10 cellular contexts compared by ENCODE assay signal in the genomic region with DNA sequence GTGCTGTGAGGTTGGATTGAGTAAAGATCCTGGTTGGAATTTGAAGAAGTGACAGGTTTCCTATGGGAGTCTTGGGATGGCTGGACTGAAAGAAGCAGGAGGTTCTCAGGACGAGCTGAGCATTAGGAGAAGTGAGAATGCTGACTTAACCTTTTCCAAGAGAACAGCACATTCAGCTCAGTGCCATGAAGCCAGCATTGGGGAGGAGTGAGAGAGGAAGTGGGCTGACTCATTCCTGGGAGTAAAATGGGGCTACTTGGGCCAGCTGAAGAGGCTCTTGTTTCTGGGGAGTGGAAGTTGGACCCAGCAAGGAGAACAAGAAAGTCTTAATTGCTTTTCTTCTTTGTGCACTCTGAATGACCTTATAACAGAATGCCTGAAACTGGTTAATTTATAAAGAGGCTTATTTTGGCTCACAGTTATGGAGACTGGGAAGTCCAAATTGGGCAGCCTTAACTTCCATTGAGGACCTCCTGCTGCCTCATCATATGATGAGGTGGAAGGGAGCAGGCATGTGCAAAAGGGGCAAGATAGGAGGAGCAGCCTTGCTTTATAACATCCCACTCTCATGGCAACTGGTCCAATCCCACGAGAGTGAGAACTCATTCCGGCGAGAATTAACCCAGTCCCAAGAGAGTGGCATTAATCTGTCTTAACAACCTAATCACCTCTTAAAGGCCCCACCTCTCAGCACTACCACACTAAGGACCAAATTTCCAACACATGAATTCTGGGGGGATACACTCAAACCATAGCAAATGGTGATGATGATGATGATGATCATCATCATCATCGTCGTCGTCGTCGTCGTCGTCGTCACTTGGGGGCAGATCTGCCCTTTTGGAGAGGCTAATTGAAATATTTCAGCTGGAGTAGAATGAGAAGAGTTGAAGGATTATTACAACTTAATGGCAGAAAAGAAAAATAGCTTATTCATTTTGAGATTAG. TPM values are rescaled to one million over a fixed set of nuclear protein-coding genes. Genes with fewer than 3 reads are reported as not detected.
A peak's percentile ranks its signal among the peaks of the same experiment; 100 is the strongest.
DNase-seq lines count a peak whose midpoint lies in the region; ATAC-seq and TF ChIP-seq lines count a peak whose summit lies in the region.
"Had no signal": no experiment of that assay in that cellular context is flagged by ENCODE, and none has a peak within 500 bp of the region (broad histone marks: within the 10 kb centered on the region; RNA-seq: fewer than 3 reads in every experiment).

No MANE protein-coding gene starts in this region.

- H3K4me1 ChIP-seq in smooth muscle cell (ENCODE audit: low read depth) = no peaks in the 10 kb centered on the region
- H3K4me1 ChIP-seq: SJSA1 had no signal

- no peak for DNase-seq in activated CD4-positive, alpha-beta T cell treated with anti-CD3 and anti-CD28 coated beads, Interleukin-2, amount 10 ng/mL, durations not matched to agents 24 days and 14 days
- DNase-seq in activated CD4-positive, alpha-beta T cell treated with anti-CD3 and anti-CD28 coated beads for 4 hours = no peak
- DNase-seq in activated T-helper 1 cell treated with anti-CD3 and anti-CD28 coated beads, Interleukin-12 subunit alpha, Interleukin-12 subunit beta, Interleukin-2, Interleukin-4 antibody, amounts not matched to agents 30 ng/mL and 10 ng/mL and 1 ng/mL, durations not matched to agents 14 hours and 24 hours and 36 hours (ENCODE audit: low spot score) = no peak
- DNase-seq in glomerular visceral epithelial cell (ENCODE audit: extremely low spot score) (peak; percentile 10), smooth muscle cell (lab: John Stamatoyannopoulos, UW; ENCODE audit: unreplicated experiment) (no peak), WTC11 (ENCODE audit: low spot score) (no peak), posterior vena cava (ENCODE audit: low spot score) (no peak)

- H3K9me3 ChIP-seq in smooth muscle cell (replicated peaks; ENCODE audit: low read depth) = no peaks in the 10 kb centered on the region
- H3K9me3 ChIP-seq: SJSA1 had no signal

- no peak overlapping the region for H3K4me3 ChIP-seq in smooth muscle cell
- H3K4me3 ChIP-seq: SJSA1 had no signal

- H3K27me3 ChIP-seq in smooth muscle cell (ENCODE audit: low read depth) = no peaks in the 10 kb centered on the region
- H3K27me3 ChIP-seq: SJSA1 had no signal

- H3K9me3 Mint-ChIP-seq in activated CD4-positive, alpha-beta T cell treated with anti-CD3 and anti-CD28 coated beads, Interleukin-2, amount 10 ng/mL, durations not matched to agents 24 days and 14 days = no peaks in the 10 kb centered on the region
- H3K9me3 Mint-ChIP-seq in activated T-helper 1 cell treated with anti-CD3 and anti-CD28 coated beads, Interleukin-12 subunit alpha, Interleukin-12 subunit beta, Interleukin-2, Interleukin-4 antibody, amounts not matched to agents 30 ng/mL and 10 ng/mL and 1 ng/mL, durations not matched to agents 14 hours and 24 hours and 36 hours = no peaks in the 10 kb centered on the region
- H3K9me3 Mint-ChIP-seq in stimulated activated naive CD8-positive, alpha-beta T cell treated with anti-CD3 and anti-CD28 coated beads, Interleukin-15, Interleukin-2, amounts not matched to agents 100 ng/mL and 50 ng/mL, for 24 hours = no peaks in the 10 kb centered on the region
- no peaks in the 10 kb centered on the region for H3K9me3 Mint-ChIP-seq in WTC11
- H3K9me3 Mint-ChIP-seq: IgD-negative memory B cell had no signal

- intact Hi-C loops in activated CD4-positive, alpha-beta T cell treated with anti-CD3 and anti-CD28 coated beads, Interleukin-2, amount 10 ng/mL, durations not matched to agents 24 days and 14 days (cut with micrococcal nuclease) = no loop called here
- intact Hi-C loops in activated T-helper 1 cell treated with anti-CD3 and anti-CD28 coated beads, Interleukin-12 subunit alpha, Interleukin-12 subunit beta, Interleukin-2, Interleukin-4 antibody, amounts not matched to agents 30 ng/mL and 10 ng/mL and 1 ng/mL, durations not matched to agents 14 hours and 24 hours and 36 hours (cut with micrococcal nuclease) = no loop called here
- intact Hi-C loops in posterior vena cava (cut with DNase I) = no loop called here

- CTCF ChIA-PET in WTC11 (lab: Charles Lee) = interaction anchor here (1.3 kb wide), 1 partner anchor 45 kb away, joined by 3 read pairs; no protein-coding TSS in a partner anchor

- no peak for TF ChIP-seq CTCF in smooth muscle cell (IDR thresholded peaks at IDR 0.05; ENCODE audit: borderline replicate concordance, insufficient read depth, poor library complexity, severe bottlenecking)
- TF ChIP-seq CTCF in WTC11 (IDR thresholded peaks at IDR 0.05) = no peak

- peaks cover 72% of the 10 kb centered on the region for H3K36me3 Mint-ChIP-seq in activated CD4-positive, alpha-beta T cell treated with anti-CD3 and anti-CD28 coated beads, Interleukin-2, amount 10 ng/mL, durations not matched to agents 24 days and 14 days (ENCODE audit: low read depth)
- H3K36me3 Mint-ChIP-seq in activated T-helper 1 cell treated with anti-CD3 and anti-CD28 coated beads, Interleukin-12 subunit alpha, Interleukin-12 subunit beta, Interleukin-2, Interleukin-4 antibody, amounts not matched to agents 30 ng/mL and 10 ng/mL and 1 ng/mL, durations not matched to agents 14 hours and 24 hours and 36 hours (ENCODE audit: low read depth) = peaks cover 64% of the 10 kb centered on the region
- H3K36me3 Mint-ChIP-seq in stimulated activated naive CD8-positive, alpha-beta T cell treated with anti-CD3 and anti-CD28 coated beads, Interleukin-15, Interleukin-2, amounts not matched to agents 100 ng/mL and 50 ng/mL, for 24 hours (ENCODE audit: low read depth) = peaks cover 75% of the 10 kb centered on the region
- peaks cover 64% of the 10 kb centered on the region for H3K36me3 Mint-ChIP-seq in WTC11

- peaks cover 5% of the 10 kb centered on the region for H3K79me2 ChIP-seq in smooth muscle cell (ENCODE audit: low read depth)

- 86% methylated on average over 12 of the region's 12 CpGs for WGBS in smooth muscle cell (ENCODE audit: low lambda C conversion rate)

- POLR2A ChIA-PET in WTC11 (lab: Charles Lee) = no interaction called here

- no peaks in the 10 kb centered on the region for H3K27me3 Mint-ChIP-seq in activated CD4-positive, alpha-beta T cell treated with anti-CD3 and anti-CD28 coated beads, Interleukin-2, amount 10 ng/mL, durations not matched to agents 24 days and 14 days
- H3K27me3 Mint-ChIP-seq in activated T-helper 1 cell treated with anti-CD3 and anti-CD28 coated beads, Interleukin-12 subunit alpha, Interleukin-12 subunit beta, Interleukin-2, Interleukin-4 antibody, amounts not matched to agents 30 ng/mL and 10 ng/mL and 1 ng/mL, durations not matched to agents 14 hours and 24 hours and 36 hours (ENCODE audit: insufficient read depth) = no peaks in the 10 kb centered on the region
- H3K27me3 Mint-ChIP-seq in stimulated activated naive CD8-positive, alpha-beta T cell treated with anti-CD3 and anti-CD28 coated beads, Interleukin-15, Interleukin-2, amounts not matched to agents 100 ng/mL and 50 ng/mL, for 24 hours = no peaks in the 10 kb centered on the region
- no peaks in the 10 kb centered on the region for H3K27me3 Mint-ChIP-seq in WTC11 (ENCODE audit: low read depth)
- H3K27me3 Mint-ChIP-seq: IgD-negative memory B cell had no signal

- H3K9ac ChIP-seq in smooth muscle cell (ENCODE audit: low read depth) = no peak overlapping the region

- peaks cover 58% of the 10 kb centered on the region for H3K4me1 Mint-ChIP-seq in activated CD4-positive, alpha-beta T cell treated with anti-CD3 and anti-CD28 coated beads, Interleukin-2, amount 10 ng/mL, durations not matched to agents 24 days and 14 days
- peaks cover 57% of the 10 kb centered on the region for H3K4me1 Mint-ChIP-seq in activated T-helper 1 cell treated with anti-CD3 and anti-CD28 coated beads, Interleukin-12 subunit alpha, Interleukin-12 subunit beta, Interleukin-2, Interleukin-4 antibody, amounts not matched to agents 30 ng/mL and 10 ng/mL and 1 ng/mL, durations not matched to agents 14 hours and 24 hours and 36 hours (ENCODE audit: low read depth)
- peaks cover 54% of the 10 kb centered on the region for H3K4me1 Mint-ChIP-seq in stimulated activated naive CD8-positive, alpha-beta T cell treated with anti-CD3 and anti-CD28 coated beads, Interleukin-15, Interleukin-2, amounts not matched to agents 100 ng/mL and 50 ng/mL, for 24 hours (ENCODE audit: low read depth)
- no peaks in the 10 kb centered on the region for H3K4me1 Mint-ChIP-seq in WTC11

- peaks cover 96% of the 10 kb centered on the region for H4K20me1 ChIP-seq in smooth muscle cell (ENCODE audit: low read depth)

- no peak overlapping the region for H2AFZ ChIP-seq in smooth muscle cell (ENCODE audit: low read depth)

- peak overlapping the region; percentile 3 for H3K4me3 Mint-ChIP-seq in activated CD4-positive, alpha-beta T cell treated with anti-CD3 and anti-CD28 coated beads, Interleukin-2, amount 10 ng/mL, durations not matched to agents 24 days and 14 days
- H3K4me3 Mint-ChIP-seq in activated T-helper 1 cell treated with anti-CD3 and anti-CD28 coated beads, Interleukin-12 subunit alpha, Interleukin-12 subunit beta, Interleukin-2, Interleukin-4 antibody, amounts not matched to agents 30 ng/mL and 10 ng/mL and 1 ng/mL, durations not matched to agents 14 hours and 24 hours and 36 hours = no peak overlapping the region
- no peak overlapping the region for H3K4me3 Mint-ChIP-seq in stimulated activated naive CD8-positive, alpha-beta T cell treated with anti-CD3 and anti-CD28 coated beads, Interleukin-15, Interleukin-2, amounts not matched to agents 100 ng/mL and 50 ng/mL, for 24 hours
- H3K4me3 Mint-ChIP-seq in WTC11 = no peak overlapping the region

- peak overlapping the region; percentile 45 for H3K27ac Mint-ChIP-seq in activated CD4-positive, alpha-beta T cell treated with anti-CD3 and anti-CD28 coated beads, Interleukin-2, amount 10 ng/mL, durations not matched to agents 24 days and 14 days
- H3K27ac Mint-ChIP-seq in activated T-helper 1 cell treated with anti-CD3 and anti-CD28 coated beads, Interleukin-12 subunit alpha, Interleukin-12 subunit beta, Interleukin-2, Interleukin-4 antibody, amounts not matched to agents 30 ng/mL and 10 ng/mL and 1 ng/mL, durations not matched to agents 14 hours and 24 hours and 36 hours = peak overlapping the region; percentile 36
- peak overlapping the region; percentile 42 for H3K27ac Mint-ChIP-seq in stimulated activated naive CD8-positive, alpha-beta T cell treated with anti-CD3 and anti-CD28 coated beads, Interleukin-15, Interleukin-2, amounts not matched to agents 100 ng/mL and 50 ng/mL, for 24 hours
- H3K27ac Mint-ChIP-seq in WTC11 = no peak overlapping the region

- no peak for ATAC-seq in WTC11

- no peak overlapping the region for H3K4me2 ChIP-seq in smooth muscle cell

- no peaks in the 10 kb centered on the region for H3F3A ChIP-seq in smooth muscle cell (ENCODE audit: low read depth)

- H3K36me3 ChIP-seq in smooth muscle cell (ENCODE audit: low read depth) = peaks cover 5% of the 10 kb centered on the region

- H3K27ac ChIP-seq in smooth muscle cell (ENCODE audit: low read depth) = no peak overlapping the region
- H3K27ac ChIP-seq: SJSA1 had no signal

RNA-seq across cellular contexts. Expression of a gene that starts 26.1 kb away (rescaled TPM):
- 88.9 and 94.9 TPM in 2 replicates for total RNA-seq in activated CD4-positive, alpha-beta T cell treated with anti-CD3 and anti-CD28 coated beads, Interleukin-2, amount 10 ng/mL, durations not matched to agents 24 days and 14 days
- total RNA-seq in activated T-helper 1 cell treated with anti-CD3 and anti-CD28 coated beads, Interleukin-12 subunit alpha, Interleukin-12 subunit beta, Interleukin-2, Interleukin-4 antibody, amounts not matched to agents 30 ng/mL and 10 ng/mL and 1 ng/mL, durations not matched to agents 14 hours and 24 hours and 36 hours = 92.8 and 98.0 TPM in 2 replicates
- total RNA-seq in smooth muscle cell (109 and 112 TPM in 2 replicates), WTC11 (2021) (105 to 106 TPM (median 106 TPM) in 3 replicates), posterior vena cava (10 to 100 TPM; 36.1 to 41.9 TPM)
- polyA plus RNA-seq in smooth muscle cell = 151 and 154 TPM in 2 replicates

RNA-seq across cellular contexts. Expression of a gene that starts 31.9 kb away (rescaled TPM):
- 20.7 and 22.0 TPM in 2 replicates for total RNA-seq in activated CD4-positive, alpha-beta T cell treated with anti-CD3 and anti-CD28 coated beads, Interleukin-2, amount 10 ng/mL, durations not matched to agents 24 days and 14 days
- total RNA-seq in activated T-helper 1 cell treated with anti-CD3 and anti-CD28 coated beads, Interleukin-12 subunit alpha, Interleukin-12 subunit beta, Interleukin-2, Interleukin-4 antibody, amounts not matched to agents 30 ng/mL and 10 ng/mL and 1 ng/mL, durations not matched to agents 14 hours and 24 hours and 36 hours = 19.2 and 20.5 TPM in 2 replicates
- 10.4 and 12.7 TPM in 2 replicates for total RNA-seq in smooth muscle cell
- polyA plus RNA-seq in smooth muscle cell = 3.2 TPM in 2 replicates
- 16.4 to 19.3 TPM (median 18.2 TPM) in 3 replicates for total RNA-seq in WTC11 (2021)
- 1 to 10 TPM; 6.6 to 8.5 TPM for total RNA-seq in posterior vena cava

RNA-seq across cellular contexts. Expression of a gene that starts 60.0 kb away (rescaled TPM):
- not detected in 2 replicates for total RNA-seq in activated CD4-positive, alpha-beta T cell treated with anti-CD3 and anti-CD28 coated beads, Interleukin-2, amount 10 ng/mL, durations not matched to agents 24 days and 14 days
- 0.22 and 0.26 TPM in 2 replicates for total RNA-seq in activated T-helper 1 cell treated with anti-CD3 and anti-CD28 coated beads, Interleukin-12 subunit alpha, Interleukin-12 subunit beta, Interleukin-2, Interleukin-4 antibody, amounts not matched to agents 30 ng/mL and 10 ng/mL and 1 ng/mL, durations not matched to agents 14 hours and 24 hours and 36 hours
- total RNA-seq in smooth muscle cell = 201 and 323 TPM in 2 replicates
- 796 and 874 TPM in 2 replicates for polyA plus RNA-seq in smooth muscle cell
- 1.4 to 2.7 TPM (median 1.8 TPM) in 3 replicates for total RNA-seq in WTC11 (2021)
- 1,000 to 10,000 TPM; 2,422 to 4,458 TPM for total RNA-seq in posterior vena cava
- polyA plus RNA-seq: IgD-negative memory B cell had no signal

Comparison
In these comparisons a context has a peak if more than half of its experiments do, and no peak if none do; other contexts are left out.
1. RNA of a gene that starts 60.0 kb away (total RNA-seq): 2,422 to 4,458 TPM in posterior vena cava and 201 to 323 TPM in smooth muscle cell; 1.4 to 2.7 TPM in WTC11, 0.22 to 0.26 TPM in activated T-helper 1 cell treated with anti-CD3 and anti-CD28 coated beads, Interleukin-12 subunit alpha, Interleukin-12 subunit beta, Interleukin-2, Interleukin-4 antibody, amounts not matched to agents 30 ng/mL and 10 ng/mL and 1 ng/mL, durations not matched to agents 14 hours and 24 hours and 36 hours and not detected in activated CD4-positive, alpha-beta T cell treated with anti-CD3 and anti-CD28 coated beads, Interleukin-2, amount 10 ng/mL, durations not matched to agents 24 days and 14 days; every median in the first group is over 10 times any median in the second.